ENCODE assay signal across 8 cellular contexts in genomic region chr1:26391450-26391849, GRCh38. TPM values are rescaled to one million over a fixed set of nuclear protein-coding genes. Genes with fewer than 3 reads are reported as not detected.
A peak's percentile ranks its signal among the peaks of the same experiment; 100 is the strongest.
DNase-seq lines count a peak whose midpoint lies in the region; ATAC-seq and TF ChIP-seq lines count a peak whose summit lies in the region.

No MANE protein-coding gene starts in this region.

- intact Hi-C loops in colonic mucosa (cut with DNase I): no loop called here
- intact Hi-C loops in lower leg skin (cut with DNase I; ENCODE audit: low total_unique reads): no loop called here

- no peaks in the 10 kb centered on the region for H3K36me3 Mint-ChIP-seq in activated T-cell treated with anti-CD3 and anti-CD28 coated beads, Interleukin-2, amount 50 U/mL, for 72 hours (ENCODE audit: insufficient read depth in 2 of 2)
- H3K36me3 Mint-ChIP-seq in activated T-cell treated with anti-CD3 and anti-CD28 coated beads, Interleukin-2, amount 50 U/mL, for 24 hours (ENCODE audit: low read depth): no peaks in the 10 kb centered on the region

- WGBS in lower leg skin, 2 donors: 5 to 18% methylated on average over 3 of the region's 3 CpGs

- no peaks in the 10 kb centered on the region for H3K4me1 ChIP-seq in colonic mucosa

- H3K9me3 Mint-ChIP-seq in activated T-cell treated with anti-CD3 and anti-CD28 coated beads, Interleukin-2, amount 50 U/mL, for 72 hours: no peaks in the 10 kb centered on the region
- no peaks in the 10 kb centered on the region for H3K9me3 Mint-ChIP-seq in activated T-cell treated with anti-CD3 and anti-CD28 coated beads, Interleukin-2, amount 50 U/mL, for 24 hours

- TF ChIP-seq CTCF in NB4 (IDR thresholded peaks at IDR 0.05; ENCODE audit: low read depth, low read length): peak; percentile 88
- no peak for TF ChIP-seq CTCF in colonic mucosa (IDR thresholded peaks at IDR 0.05)
- TF ChIP-seq CTCF in lower leg skin (IDR thresholded peaks at IDR 0.05): no peak

- H3K9me3 ChIP-seq in colonic mucosa: no peaks in the 10 kb centered on the region

- H3K4me1 Mint-ChIP-seq in activated T-cell treated with anti-CD3 and anti-CD28 coated beads, Interleukin-2, amount 50 U/mL, for 72 hours (ENCODE audit: low read depth): peaks cover 47% of the 10 kb centered on the region
- H3K4me1 Mint-ChIP-seq in activated T-cell treated with anti-CD3 and anti-CD28 coated beads, Interleukin-2, amount 50 U/mL, for 24 hours (ENCODE audit: low read depth): peaks cover 36% of the 10 kb centered on the region

- H3K27ac Mint-ChIP-seq in activated T-cell treated with anti-CD3 and anti-CD28 coated beads, Interleukin-2, amount 50 U/mL, for 72 hours: no peak overlapping the region
- H3K27ac Mint-ChIP-seq in activated T-cell treated with anti-CD3 and anti-CD28 coated beads, Interleukin-2, amount 50 U/mL, for 24 hours: no peak overlapping the region

- ATAC-seq in activated T-cell treated with anti-CD3 and anti-CD28 coated beads, Interleukin-2, amount 50 U/mL, for 72 hours (replicated peaks in 1 of 2): peak; percentile 62 to 69

- TF ChIP-seq POLR2A in NB4 (IDR thresholded peaks at IDR 0.05; ENCODE audit: extremely low read depth, insufficient read length): no peak
- no peak for TF ChIP-seq POLR2A in lower leg skin (IDR thresholded peaks at IDR 0.05)

- DNase-seq in activated T-cell treated with anti-CD3 and anti-CD28 coated beads, Interleukin-2, amount 50 U/mL, for 72 hours: peak; percentile 34 to 48
- DNase-seq in activated T-cell treated with anti-CD3 and anti-CD28 coated beads, Interleukin-2, amount 50 U/mL, for 24 hours: no peak
- peak; percentile 74 for DNase-seq in NB4 (ENCODE audit: low read depth)
- DNase-seq in activated T-helper 1 cell treated with Interleukin-2 at 50 U/mL for 16 hours (ENCODE audit: low read depth): peak; percentile 25
- DNase-seq in inferior parietal cortex (ENCODE audit: extremely low spot score): peak; percentile 13
- no peak for DNase-seq in colonic mucosa
- DNase-seq in lower leg skin (ENCODE audit: low spot score in 2 of 2): no peak
- DNase-seq in NCI-H1694 (lab: John Stamatoyannopoulos, UW): no peak

- H3K27me3 ChIP-seq in colonic mucosa: no peaks in the 10 kb centered on the region

- no peak overlapping the region for H3K4me3 ChIP-seq in NB4 (ENCODE audit: low read depth, low read length)
- H3K4me3 ChIP-seq in colonic mucosa: no peak overlapping the region
- no peak overlapping the region for H3K4me3 ChIP-seq in lower leg skin (ENCODE audit: low read depth, poor library complexity, severe bottlenecking)

- no peak overlapping the region for H3K9ac ChIP-seq in colonic mucosa (ENCODE audit: low read depth in 2 of 2, low read length in 2 of 2)

- H3K4me3 Mint-ChIP-seq in activated T-cell treated with anti-CD3 and anti-CD28 coated beads, Interleukin-2, amount 50 U/mL, for 72 hours: no peak overlapping the region
- H3K4me3 Mint-ChIP-seq in activated T-cell treated with anti-CD3 and anti-CD28 coated beads, Interleukin-2, amount 50 U/mL, for 24 hours: no peak overlapping the region

- no peak overlapping the region for H3K27ac ChIP-seq in colonic mucosa

- no peaks in the 10 kb centered on the region for H3K36me3 ChIP-seq in colonic mucosa

- H3K27me3 Mint-ChIP-seq in activated T-cell treated with anti-CD3 and anti-CD28 coated beads, Interleukin-2, amount 50 U/mL, for 72 hours (ENCODE audit: low read depth): no peaks in the 10 kb centered on the region
- no peaks in the 10 kb centered on the region for H3K27me3 Mint-ChIP-seq in activated T-cell treated with anti-CD3 and anti-CD28 coated beads, Interleukin-2, amount 50 U/mL, for 24 hours

RNA-seq across cellular contexts. Expression of gene ZNF683, which starts 18.9 kb away (rescaled TPM):
- under 1 TPM in 1 of 2 donors, not detected in 1; 0.25 TPM for total RNA-seq in activated T-cell treated with anti-CD3 and anti-CD28 coated beads, Interleukin-2, amount 50 U/mL, for 72 hours
- total RNA-seq in colonic mucosa: under 1 TPM in 1 of 2 donors, not detected in 1; 0.47 TPM
- total RNA-seq in lower leg skin: not detected

RNA-seq across cellular contexts. Expression of gene LIN28A, which starts 19.2 kb away (rescaled TPM):
- total RNA-seq in activated T-cell treated with anti-CD3 and anti-CD28 coated beads, Interleukin-2, amount 50 U/mL, for 72 hours: not detected
- 1 to 10 TPM in 1 of 2 donors, not detected in 1; 1.4 TPM for total RNA-seq in colonic mucosa
- not detected for total RNA-seq in lower leg skin

RNA-seq across cellular contexts. Expression of gene CRYBG2, which starts 37.5 kb away (rescaled TPM):
- 1 to 10 TPM; 1.6 to 2.3 TPM for total RNA-seq in activated T-cell treated with anti-CD3 and anti-CD28 coated beads, Interleukin-2, amount 50 U/mL, for 72 hours
- 10 to 100 TPM; 12.8 to 30.3 TPM for total RNA-seq in colonic mucosa
- total RNA-seq in lower leg skin: 100 to 1,000 TPM in 1 of 4 donors, 10 to 100 TPM in 3; 52.3 to 104 (median 56.9) TPM

RNA-seq across cellular contexts. Expression of gene DHDDS, which starts 40.7 kb away (rescaled TPM):
- total RNA-seq in activated T-cell treated with anti-CD3 and anti-CD28 coated beads, Interleukin-2, amount 50 U/mL, for 72 hours: 10 to 100 TPM; 39.5 to 43.6 TPM
- total RNA-seq in colonic mucosa (10 to 100 TPM; 83.5 to 88.5 TPM), lower leg skin (10 to 100 TPM; 23.9 to 47.2 (median 39.9) TPM)

Comparison
In these comparisons a context has a peak if more than half of its experiments do, and no peak if none do; other contexts are left out.
1. DNase-seq: peak in activated T-cell treated with anti-CD3 and anti-CD28 coated beads, Interleukin-2, amount 50 U/mL, for 72 hours (2 of 2), NB4 (single experiment), activated T-helper 1 cell treated with Interleukin-2 at 50 U/mL for 16 hours (single experiment) and inferior parietal cortex (single experiment); none in activated T-cell treated with anti-CD3 and anti-CD28 coated beads, Interleukin-2, amount 50 U/mL, for 24 hours (single experiment), colonic mucosa (single experiment), lower leg skin (0 of 2) and NCI-H1694 (single experiment).
2. RNA of gene CRYBG2, which starts 37.5 kb away (total RNA-seq): 52.3 to 104 TPM in lower leg skin and 12.8 to 30.3 TPM in colonic mucosa; 1.6 to 2.3 TPM in activated T-cell treated with anti-CD3 and anti-CD28 coated beads, Interleukin-2, amount 50 U/mL, for 72 hours; every median in the first group is over 4 times any median in the second.